In genomic region chr10:96830511-96831199, GRCh38 we compare ENCODE assay signal across 8 cellular contexts. TPM values are rescaled to one million over a fixed set of nuclear protein-coding genes. Genes with fewer than 3 reads are reported as not detected.
DNase-seq lines count a peak whose midpoint lies in the region; ATAC-seq and TF ChIP-seq lines count a peak whose summit lies in the region.

No MANE protein-coding gene starts in this region.

- no peak overlapping the region for H3K4me3 ChIP-seq in AG04450 (ENCODE audit: low read depth, low read length)
- peak overlapping the region in 1 of 2 donors; percentile 77 for H3K4me3 ChIP-seq in muscle layer of duodenum (ENCODE audit: low read depth in 1 of 2, low read length in 2 of 2)

- DNase-seq in AG04450 (ENCODE audit: low read depth, low spot score) (no peak), NCI-H2171 treated with DMSO at 0.1 percent for 48 hours (lab: John Stamatoyannopoulos, UW) (peak; percentile 21), ecto neural progenitor cell (ENCODE audit: low spot score) (peak; percentile 63)
- DNase-seq in activated CD4-positive, alpha-beta T cell treated with anti-CD3 and anti-CD28 coated beads, Interleukin-2, amount 50 U/mL, for 24 hours (ENCODE audit: low read depth in 1 of 2, low spot score in 1 of 2): peak; percentile 50 to 73
- peak; percentile 62 for DNase-seq in stimulated activated CD8-positive, alpha-beta memory T cell treated with anti-CD3 and anti-CD28 coated beads, Interleukin-7, amount 100 ng/mL, for 24 hours (ENCODE audit: low read depth)

- CTCF ChIA-PET in AG04450 (lab: Charles Lee): interaction anchor here (1.2 to 1.7 kb wide), 3 partner anchors 41 to 456 kb away, joined by 5 to 6 read pairs (median 5); no protein-coding TSS in a partner anchor

- ATAC-seq in GM18508 (IDR thresholded peaks at IDR 0.05; ENCODE audit: insufficient read depth, unreplicated experiment) (peak; percentile 39), HG03139 (IDR thresholded peaks at IDR 0.05; ENCODE audit: unreplicated experiment) (no peak)

- H3K9me3 ChIP-seq in AG04450 (ENCODE audit: control insufficient read depth, insufficient read depth, low read length) (no peaks in the 10 kb centered on the region; the same call in 1 of the 2 replicates), muscle layer of duodenum (ENCODE audit: control insufficient read depth in 1 of 2, low read length in 2 of 2) (no peaks in the 10 kb centered on the region)

- H3K36me3 ChIP-seq in muscle layer of duodenum (ENCODE audit: control insufficient read depth in 1 of 2, insufficient read depth in 2 of 2, low read length in 2 of 2): no peaks in the 10 kb centered on the region

- peak; percentile 88 for TF ChIP-seq CTCF in AG04450 (IDR thresholded peaks at IDR 0.05; ENCODE audit: low read depth, low read length)

- peaks cover 4% of the 10 kb centered on the region for H3K27me3 ChIP-seq in AG04450 (ENCODE audit: control insufficient read depth, insufficient read depth, low read length)
- no peaks in the 10 kb centered on the region for H3K27me3 ChIP-seq in muscle layer of duodenum (ENCODE audit: low read depth, low read length)

- POLR2A ChIA-PET in AG04450 (lab: Yijun Ruan, JAX): no interaction called here

- H3K27ac ChIP-seq in AG04450 (ENCODE audit: low read depth, low read length) (no peak overlapping the region), muscle layer of duodenum (ENCODE audit: low read length) (peak overlapping the region; percentile 91)

- peaks cover 2 to 8% of the 10 kb centered on the region in 2 donors for H3K4me1 ChIP-seq in muscle layer of duodenum (ENCODE audit: control insufficient read depth in 1 of 2, insufficient read depth in 2 of 2, low read length in 2 of 2)

RNA-seq across cellular contexts. Expression of gene LCOR, which starts 1.4 kb away (rescaled TPM):
- 11.6 and 12.0 TPM in 2 replicates for polyA plus RNA-seq in AG04450 (2011; rRNA removed)
- 34.3 and 34.8 TPM in 2 replicates for polyA minus RNA-seq in AG04450 (2011; rRNA and poly(A)+ RNA removed)
